ENCODE assay signal across 1 cellular context in the genomic region with DNA sequence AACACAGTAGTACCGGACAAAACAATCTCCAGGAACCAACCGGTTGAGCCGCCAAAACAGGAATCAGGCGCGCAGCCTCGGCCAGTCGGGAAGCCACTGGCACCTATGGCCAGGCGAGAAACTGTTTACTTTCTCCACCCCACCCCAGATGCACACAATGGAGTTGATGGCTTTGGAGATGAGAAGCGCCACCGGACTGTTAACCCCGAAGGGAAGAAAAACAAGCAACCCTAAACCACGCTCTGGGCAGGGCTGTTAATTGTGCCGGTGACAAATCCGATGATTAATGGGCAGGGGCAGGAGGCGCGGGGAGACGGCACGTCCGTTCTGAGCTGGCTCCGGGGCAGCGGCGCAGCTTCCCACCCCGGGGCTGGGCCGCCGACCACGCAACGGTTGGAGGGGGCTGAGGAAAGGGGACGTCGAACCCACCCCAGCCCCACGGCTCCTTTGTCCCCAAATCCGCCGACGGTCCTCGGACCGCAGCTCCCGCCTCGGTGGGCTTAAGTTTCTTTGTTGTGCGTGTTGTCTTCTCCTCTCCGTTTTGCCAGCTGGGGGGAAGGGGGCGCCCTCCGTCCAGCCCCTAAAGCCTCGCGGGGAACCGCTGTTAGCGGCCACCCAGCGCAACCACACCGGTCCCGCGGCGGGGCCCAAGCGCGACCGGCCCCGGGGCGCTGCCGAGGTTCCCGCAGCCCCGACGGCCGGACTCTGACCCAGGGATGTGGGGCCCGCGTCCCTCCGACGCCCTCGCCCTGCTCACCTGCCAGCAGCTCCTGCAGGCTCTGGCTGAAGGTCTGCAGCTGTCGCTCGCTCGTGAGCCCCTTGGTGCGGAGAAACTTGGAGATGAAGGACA.
TF ChIP-seq lines count a peak whose summit lies in the region.

No MANE protein-coding gene starts in this region.

TF ChIP-seq in WTC11, 78 proteins besides CTCF, POLR2A, EP300 and RAD21 (continued from another document):
- TF ChIP-seq, protein P1, sequence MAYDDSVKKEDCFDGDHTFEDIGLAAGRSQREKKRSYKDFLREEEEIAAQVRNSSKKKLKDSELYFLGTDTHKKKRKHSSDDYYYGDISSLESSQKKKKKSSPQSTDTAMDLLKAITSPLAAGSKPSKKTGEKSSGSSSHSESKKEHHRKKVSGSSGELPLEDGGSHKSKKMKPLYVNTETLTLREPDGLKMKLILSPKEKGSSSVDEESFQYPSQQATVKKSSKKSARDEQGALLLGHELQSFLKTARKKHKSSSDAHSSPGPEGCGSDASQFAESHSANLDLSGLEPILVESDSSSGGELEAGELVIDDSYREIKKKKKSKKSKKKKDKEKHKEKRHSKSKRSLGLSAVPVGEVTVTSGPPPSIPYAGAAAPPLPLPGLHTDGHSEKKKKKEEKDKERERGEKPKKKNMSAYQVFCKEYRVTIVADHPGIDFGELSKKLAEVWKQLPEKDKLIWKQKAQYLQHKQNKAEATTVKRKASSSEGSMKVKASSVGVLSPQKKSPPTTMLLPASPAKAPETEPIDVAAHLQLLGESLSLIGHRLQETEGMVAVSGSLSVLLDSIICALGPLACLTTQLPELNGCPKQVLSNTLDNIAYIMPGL (CRISPR knock-in tag; IDR thresholded peaks at IDR 0.05): peak; percentile 78; the same call in 1 of the 2 replicates
- TF ChIP-seq MYBL2 (CRISPR knock-in tag; IDR thresholded peaks at IDR 0.05) (0 out of 2 replicates have a peak, but pooled peaks have one; percentile 56), TEAD4 (CRISPR knock-in tag; IDR thresholded peaks at IDR 0.05) (no peak), USF2 (CRISPR knock-in tag; IDR thresholded peaks at IDR 0.05) (no peak), FOXP1 (CRISPR knock-in tag; IDR thresholded peaks at IDR 0.05; ENCODE audit: borderline replicate concordance) (peak; percentile 24; the same call in 1 of the 2 replicates), ATF3 (CRISPR knock-in tag; conservative IDR thresholded peaks at IDR 0.05) (no peak), NFATC4 (CRISPR knock-in tag; IDR thresholded peaks at IDR 0.05) (no peak)
